Comparison of ENCODE assay signal across 8 cellular contexts in the genomic region with DNA sequence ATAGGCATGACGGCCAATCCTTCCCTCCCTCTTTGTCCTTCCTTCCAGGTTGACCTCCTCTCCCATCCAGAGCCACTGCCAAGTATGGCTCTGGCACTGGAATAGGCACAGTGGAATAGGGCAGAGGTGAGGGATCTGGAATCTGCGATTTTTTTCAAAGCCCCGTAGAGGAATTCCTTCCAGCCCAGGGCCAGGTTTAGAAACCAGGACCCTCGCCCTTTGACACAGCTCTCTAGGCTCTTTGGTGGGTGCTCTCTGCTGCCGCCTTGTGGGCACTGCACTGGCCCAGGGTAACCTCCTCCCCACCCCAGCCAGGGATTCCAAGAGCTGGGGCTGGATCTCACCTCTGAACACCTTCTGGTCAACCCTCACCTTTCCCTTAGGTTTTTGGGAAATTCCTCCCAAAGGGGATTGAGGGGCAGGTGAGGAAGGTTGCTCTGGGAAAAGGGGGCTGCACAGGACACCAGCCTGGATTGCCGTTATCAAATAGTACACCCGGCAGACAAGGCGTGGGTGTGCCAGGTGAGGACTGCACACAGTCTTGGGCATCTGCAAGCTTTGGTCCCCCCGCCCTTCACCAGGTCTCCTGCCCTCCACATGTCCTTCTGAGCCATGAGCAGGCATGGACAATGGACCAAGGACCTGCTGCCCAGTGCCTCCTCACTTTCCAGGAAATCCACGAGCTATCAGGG. TPM values are rescaled to one million over a fixed set of nuclear protein-coding genes. Genes with fewer than 3 reads are reported as not detected.
DNase-seq lines count a peak whose midpoint lies in the region; ATAC-seq and TF ChIP-seq lines count a peak whose summit lies in the region.

No MANE protein-coding gene starts in this region.

- no peak overlapping the region for H3K4me3 ChIP-seq in MG63
- no peak overlapping the region for H3K4me3 ChIP-seq in colonic mucosa

- H3K27ac Mint-ChIP-seq in memory B cell: no peak overlapping the region

- no peaks in the 10 kb centered on the region for H3K27me3 Mint-ChIP-seq in memory B cell

- in situ Hi-C loops in G401 (cut with HindIII; ENCODE audit: low sequenced_read_pairs): no loop called here

- no peak overlapping the region for H3K4me3 Mint-ChIP-seq in memory B cell

- H3K4me1 Mint-ChIP-seq in memory B cell: peaks cover 29% of the 10 kb centered on the region

- no peak for TF ChIP-seq POLR2A in GM18505 (IDR thresholded peaks at IDR 0.05; ENCODE audit: borderline replicate concordance, extremely low read depth, insufficient read depth, insufficient read length)

- no peaks in the 10 kb centered on the region for H3K27me3 ChIP-seq in MG63
- H3K27me3 ChIP-seq in colonic mucosa: no peaks in the 10 kb centered on the region

- intact Hi-C loops in colonic mucosa (cut with DNase I): loop anchor here (5.0 to 10.0 kb wide), 2 partner anchors 212 to 314 kb away; no protein-coding TSS in a partner anchor

- peak; percentile 82 for TF ChIP-seq CTCF in colonic mucosa (IDR thresholded peaks at IDR 0.05)

- no peaks in the 10 kb centered on the region for H3K36me3 Mint-ChIP-seq in memory B cell

- no peaks in the 10 kb centered on the region for H3K9me3 Mint-ChIP-seq in memory B cell

- H3K27ac ChIP-seq in colonic mucosa: no peak overlapping the region

- DNase-seq in G401 (ENCODE audit: low spot score): peak; percentile 48
- DNase-seq in MG63: peak; percentile 41
- DNase-seq in activated CD4-positive, alpha-beta T cell treated with anti-CD3 and anti-CD28 coated beads for 1 hour: peak; percentile 57
- DNase-seq in colonic mucosa: peak; percentile 80
- peak; percentile 46 to 66 for DNase-seq in memory B cell (ENCODE audit: low spot score in 2 of 2)
- peak; percentile 39 to 40 for DNase-seq in stimulated activated CD8-positive, alpha-beta memory T cell treated with anti-CD3 and anti-CD28 coated beads, Interleukin-7, amount 100 ng/mL, for 1 hour (ENCODE audit: low read depth in 2 of 2)

- H3K36me3 ChIP-seq in MG63 (no peaks in the 10 kb centered on the region), colonic mucosa (no peaks in the 10 kb centered on the region)

- H3K4me1 ChIP-seq in colonic mucosa: no peaks in the 10 kb centered on the region

- no peak overlapping the region for H3K9ac ChIP-seq in colonic mucosa (ENCODE audit: low read depth in 2 of 2, low read length in 2 of 2)

- ATAC-seq in memory B cell (ENCODE audit: low read depth) (peak; percentile 25), GM19023 (IDR thresholded peaks at IDR 0.05; ENCODE audit: unreplicated experiment) (no peak), GM18505 (IDR thresholded peaks at IDR 0.05; ENCODE audit: unreplicated experiment) (no peak)

- H3K9me3 ChIP-seq in MG63 (no peaks in the 10 kb centered on the region), colonic mucosa (no peaks in the 10 kb centered on the region)

RNA-seq across cellular contexts. Expression of a gene that starts 22.8 kb away (rescaled TPM):
- not detected in 2 replicates for total RNA-seq in G401 (2014; rRNA removed; shearing (Covaris generic))
- not detected in 2 replicates for total RNA-seq in MG63 (2014; rRNA removed; shearing (Covaris generic); ENCODE audit: low replicate concordance)
- total RNA-seq in colonic mucosa: under 1 TPM in 1 of 2 donors, not detected in 1; 0.07 TPM
